ENCODE assay signal across 1 cellular context in the genomic region with DNA sequence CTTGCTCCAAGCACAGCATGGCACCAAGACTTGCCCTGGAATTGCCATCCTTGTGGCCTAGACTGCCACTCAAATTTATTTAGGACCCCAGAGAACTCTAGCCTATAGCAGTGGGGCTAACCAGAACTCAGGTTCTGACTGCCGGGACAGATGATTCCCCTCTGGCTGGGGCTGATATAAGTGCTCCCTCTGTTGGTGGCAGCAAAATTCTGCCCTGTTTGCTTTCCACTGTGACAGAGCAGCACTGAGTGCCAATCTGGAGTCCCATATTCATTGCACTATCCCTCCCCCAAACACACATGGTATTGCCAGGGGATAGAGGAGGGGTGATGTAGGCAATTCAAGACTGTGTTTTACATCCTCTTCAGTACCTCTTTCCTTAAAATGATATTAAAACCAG.
TF ChIP-seq lines count a peak whose summit lies in the region.

No MANE protein-coding gene starts in this region.

TF ChIP-seq in K562, 482 proteins besides CTCF, POLR2A, EP300 and RAD21:
- TF ChIP-seq, protein P1, sequence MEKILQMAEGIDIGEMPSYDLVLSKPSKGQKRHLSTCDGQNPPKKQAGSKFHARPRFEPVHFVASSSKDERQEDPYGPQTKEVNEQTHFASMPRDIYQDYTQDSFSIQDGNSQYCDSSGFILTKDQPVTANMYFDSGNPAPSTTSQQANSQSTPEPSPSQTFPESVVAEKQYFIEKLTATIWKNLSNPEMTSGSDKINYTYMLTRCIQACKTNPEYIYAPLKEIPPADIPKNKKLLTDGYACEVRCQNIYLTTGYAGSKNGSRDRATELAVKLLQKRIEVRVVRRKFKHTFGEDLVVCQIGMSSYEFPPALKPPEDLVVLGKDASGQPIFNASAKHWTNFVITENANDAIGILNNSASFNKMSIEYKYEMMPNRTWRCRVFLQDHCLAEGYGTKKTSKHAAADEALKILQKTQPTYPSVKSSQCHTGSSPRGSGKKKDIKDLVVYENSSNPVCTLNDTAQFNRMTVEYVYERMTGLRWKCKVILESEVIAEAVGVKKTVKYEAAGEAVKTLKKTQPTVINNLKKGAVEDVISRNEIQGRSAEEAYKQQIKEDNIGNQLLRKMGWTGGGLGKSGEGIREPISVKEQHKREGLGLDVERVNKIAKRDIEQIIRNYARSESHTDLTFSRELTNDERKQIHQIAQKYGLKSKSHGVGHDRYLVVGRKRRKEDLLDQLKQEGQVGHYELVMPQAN (IDR thresholded peaks at IDR 0.05; ENCODE audit: borderline replicate concordance): no peak
- TF ChIP-seq TGIF2 (CRISPR knock-in tag; IDR thresholded peaks at IDR 0.05) (no peak), RBBP5 (IDR thresholded peaks at IDR 0.05; ENCODE audit: borderline replicate concordance, insufficient read depth, low read length, poor library complexity, severe bottlenecking) (no peak), DPF2 (IDR thresholded peaks at IDR 0.05) (no peak)
- TF ChIP-seq, protein P2, sequence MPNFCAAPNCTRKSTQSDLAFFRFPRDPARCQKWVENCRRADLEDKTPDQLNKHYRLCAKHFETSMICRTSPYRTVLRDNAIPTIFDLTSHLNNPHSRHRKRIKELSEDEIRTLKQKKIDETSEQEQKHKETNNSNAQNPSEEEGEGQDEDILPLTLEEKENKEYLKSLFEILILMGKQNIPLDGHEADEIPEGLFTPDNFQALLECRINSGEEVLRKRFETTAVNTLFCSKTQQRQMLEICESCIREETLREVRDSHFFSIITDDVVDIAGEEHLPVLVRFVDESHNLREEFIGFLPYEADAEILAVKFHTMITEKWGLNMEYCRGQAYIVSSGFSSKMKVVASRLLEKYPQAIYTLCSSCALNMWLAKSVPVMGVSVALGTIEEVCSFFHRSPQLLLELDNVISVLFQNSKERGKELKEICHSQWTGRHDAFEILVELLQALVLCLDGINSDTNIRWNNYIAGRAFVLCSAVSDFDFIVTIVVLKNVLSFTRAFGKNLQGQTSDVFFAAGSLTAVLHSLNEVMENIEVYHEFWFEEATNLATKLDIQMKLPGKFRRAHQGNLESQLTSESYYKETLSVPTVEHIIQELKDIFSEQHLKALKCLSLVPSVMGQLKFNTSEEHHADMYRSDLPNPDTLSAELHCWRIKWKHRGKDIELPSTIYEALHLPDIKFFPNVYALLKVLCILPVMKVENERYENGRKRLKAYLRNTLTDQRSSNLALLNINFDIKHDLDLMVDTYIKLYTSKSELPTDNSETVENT (CRISPR knock-in tag; IDR thresholded peaks at IDR 0.05): no peak
- TF ChIP-seq, protein P3, sequence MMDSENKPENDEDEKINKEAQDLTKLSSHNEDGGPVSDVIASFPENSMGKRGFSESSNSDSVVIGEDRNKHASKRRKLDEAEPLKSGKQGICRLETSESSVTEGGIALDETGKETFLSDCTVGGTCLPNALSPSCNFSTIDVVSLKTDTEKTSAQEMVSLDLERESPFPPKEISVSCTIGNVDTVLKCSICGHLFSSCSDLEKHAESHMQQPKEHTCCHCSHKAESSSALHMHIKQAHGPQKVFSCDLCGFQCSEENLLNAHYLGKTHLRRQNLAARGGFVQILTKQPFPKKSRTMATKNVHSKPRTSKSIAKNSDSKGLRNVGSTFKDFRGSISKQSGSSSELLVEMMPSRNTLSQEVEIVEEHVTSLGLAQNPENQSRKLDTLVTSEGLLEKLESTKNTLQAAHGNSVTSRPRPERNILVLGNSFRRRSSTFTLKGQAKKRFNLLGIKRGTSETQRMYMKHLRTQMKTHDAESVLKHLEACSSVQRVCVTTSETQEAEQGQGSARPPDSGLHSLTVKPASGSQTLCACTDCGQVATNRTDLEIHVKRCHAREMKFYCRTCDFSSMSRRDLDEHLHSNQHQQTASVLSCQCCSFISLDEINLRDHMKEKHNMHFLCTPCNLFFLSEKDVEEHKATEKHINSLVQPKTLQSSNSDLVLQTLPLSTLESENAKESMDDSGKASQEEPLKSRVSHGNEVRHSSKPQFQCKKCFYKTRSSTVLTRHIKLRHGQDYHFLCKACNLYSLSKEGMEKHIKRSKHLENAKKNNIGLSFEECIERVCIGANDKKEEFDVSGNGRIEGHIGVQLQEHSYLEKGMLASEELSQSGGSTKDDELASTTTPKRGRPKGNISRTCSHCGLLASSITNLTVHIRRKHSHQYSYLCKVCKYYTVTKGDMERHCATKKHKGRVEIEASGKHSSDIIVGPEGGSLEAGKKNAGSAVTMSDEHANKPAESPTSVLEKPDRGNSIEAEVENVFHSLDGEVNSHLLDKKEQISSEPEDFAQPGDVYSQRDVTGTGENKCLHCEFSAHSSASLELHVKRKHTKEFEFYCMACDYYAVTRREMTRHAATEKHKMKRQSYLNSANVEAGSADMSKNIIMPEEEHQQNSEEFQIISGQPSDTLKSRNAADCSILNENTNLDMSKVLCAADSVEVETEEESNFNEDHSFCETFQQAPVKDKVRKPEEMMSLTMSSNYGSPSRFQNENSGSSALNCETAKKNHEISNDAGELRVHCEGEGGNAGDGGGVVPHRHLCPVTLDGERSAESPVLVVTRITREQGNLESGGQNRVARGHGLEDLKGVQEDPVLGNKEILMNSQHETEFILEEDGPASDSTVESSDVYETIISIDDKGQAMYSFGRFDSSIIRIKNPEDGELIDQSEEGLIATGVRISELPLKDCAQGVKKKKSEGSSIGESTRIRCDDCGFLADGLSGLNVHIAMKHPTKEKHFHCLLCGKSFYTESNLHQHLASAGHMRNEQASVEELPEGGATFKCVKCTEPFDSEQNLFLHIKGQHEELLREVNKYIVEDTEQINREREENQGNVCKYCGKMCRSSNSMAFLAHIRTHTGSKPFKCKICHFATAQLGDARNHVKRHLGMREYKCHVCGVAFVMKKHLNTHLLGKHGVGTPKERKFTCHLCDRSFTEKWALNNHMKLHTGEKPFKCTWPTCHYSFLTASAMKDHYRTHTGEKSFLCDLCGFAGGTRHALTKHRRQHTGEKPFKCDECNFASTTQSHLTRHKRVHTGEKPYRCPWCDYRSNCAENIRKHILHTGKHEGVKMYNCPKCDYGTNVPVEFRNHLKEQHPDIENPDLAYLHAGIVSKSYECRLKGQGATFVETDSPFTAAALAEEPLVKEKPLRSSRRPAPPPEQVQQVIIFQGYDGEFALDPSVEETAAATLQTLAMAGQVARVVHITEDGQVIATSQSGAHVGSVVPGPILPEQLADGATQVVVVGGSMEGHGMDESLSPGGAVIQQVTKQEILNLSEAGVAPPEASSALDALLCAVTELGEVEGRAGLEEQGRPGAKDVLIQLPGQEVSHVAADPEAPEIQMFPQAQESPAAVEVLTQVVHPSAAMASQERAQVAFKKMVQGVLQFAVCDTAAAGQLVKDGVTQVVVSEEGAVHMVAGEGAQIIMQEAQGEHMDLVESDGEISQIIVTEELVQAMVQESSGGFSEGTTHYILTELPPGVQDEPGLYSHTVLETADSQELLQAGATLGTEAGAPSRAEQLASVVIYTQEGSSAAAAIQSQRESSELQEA (IDR thresholded peaks at IDR 0.05; ENCODE audit: low read depth): no peak
